Comparison of ENCODE assay signal across 1 cellular context in the genomic region with DNA sequence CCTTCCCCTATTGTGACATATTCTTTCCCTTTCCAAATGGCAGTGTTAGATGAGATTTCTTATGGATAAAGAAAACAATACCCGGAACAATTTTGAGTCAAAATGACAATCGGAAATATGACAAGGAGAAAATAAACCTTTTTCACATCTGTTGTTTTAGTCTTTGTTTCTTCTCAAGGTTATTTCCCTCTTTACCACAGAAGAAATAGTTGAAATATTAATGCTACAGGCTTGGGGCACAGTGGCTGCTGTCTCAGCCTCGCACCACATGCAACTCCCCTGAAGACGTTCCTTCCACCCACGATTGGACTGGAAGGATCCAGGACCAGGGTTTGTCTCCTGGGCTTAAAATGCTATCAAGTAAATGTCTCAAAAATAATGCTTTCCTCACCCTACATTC.
TF ChIP-seq lines count a peak whose summit lies in the region.

No MANE protein-coding gene starts in this region.

TF ChIP-seq in GM12878, 131 proteins besides CTCF, POLR2A, EP300 and RAD21 (continued from another document and continues in another):
- TF ChIP-seq, protein P1, sequence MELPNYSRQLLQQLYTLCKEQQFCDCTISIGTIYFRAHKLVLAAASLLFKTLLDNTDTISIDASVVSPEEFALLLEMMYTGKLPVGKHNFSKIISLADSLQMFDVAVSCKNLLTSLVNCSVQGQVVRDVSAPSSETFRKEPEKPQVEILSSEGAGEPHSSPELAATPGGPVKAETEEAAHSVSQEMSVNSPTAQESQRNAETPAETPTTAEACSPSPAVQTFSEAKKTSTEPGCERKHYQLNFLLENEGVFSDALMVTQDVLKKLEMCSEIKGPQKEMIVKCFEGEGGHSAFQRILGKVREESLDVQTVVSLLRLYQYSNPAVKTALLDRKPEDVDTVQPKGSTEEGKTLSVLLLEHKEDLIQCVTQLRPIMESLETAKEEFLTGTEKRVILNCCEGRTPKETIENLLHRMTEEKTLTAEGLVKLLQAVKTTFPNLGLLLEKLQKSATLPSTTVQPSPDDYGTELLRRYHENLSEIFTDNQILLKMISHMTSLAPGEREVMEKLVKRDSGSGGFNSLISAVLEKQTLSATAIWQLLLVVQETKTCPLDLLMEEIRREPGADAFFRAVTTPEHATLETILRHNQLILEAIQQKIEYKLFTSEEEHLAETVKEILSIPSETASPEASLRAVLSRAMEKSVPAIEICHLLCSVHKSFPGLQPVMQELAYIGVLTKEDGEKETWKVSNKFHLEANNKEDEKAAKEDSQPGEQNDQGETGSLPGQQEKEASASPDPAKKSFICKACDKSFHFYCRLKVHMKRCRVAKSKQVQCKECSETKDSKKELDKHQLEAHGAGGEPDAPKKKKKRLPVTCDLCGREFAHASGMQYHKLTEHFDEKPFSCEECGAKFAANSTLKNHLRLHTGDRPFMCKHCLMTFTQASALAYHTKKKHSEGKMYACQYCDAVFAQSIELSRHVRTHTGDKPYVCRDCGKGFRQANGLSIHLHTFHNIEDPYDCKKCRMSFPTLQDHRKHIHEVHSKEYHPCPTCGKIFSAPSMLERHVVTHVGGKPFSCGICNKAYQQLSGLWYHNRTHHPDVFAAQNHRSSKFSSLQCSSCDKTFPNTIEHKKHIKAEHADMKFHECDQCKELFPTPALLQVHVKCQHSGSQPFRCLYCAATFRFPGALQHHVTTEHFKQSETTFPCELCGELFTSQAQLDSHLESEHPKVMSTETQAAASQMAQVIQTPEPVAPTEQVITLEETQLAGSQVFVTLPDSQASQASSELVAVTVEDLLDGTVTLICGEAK (IDR thresholded peaks at IDR 0.05; ENCODE audit: borderline replicate concordance), result no peak
- no peak for TF ChIP-seq SMARCA5 (IDR thresholded peaks at IDR 0.05)
- TF ChIP-seq, protein P2, sequence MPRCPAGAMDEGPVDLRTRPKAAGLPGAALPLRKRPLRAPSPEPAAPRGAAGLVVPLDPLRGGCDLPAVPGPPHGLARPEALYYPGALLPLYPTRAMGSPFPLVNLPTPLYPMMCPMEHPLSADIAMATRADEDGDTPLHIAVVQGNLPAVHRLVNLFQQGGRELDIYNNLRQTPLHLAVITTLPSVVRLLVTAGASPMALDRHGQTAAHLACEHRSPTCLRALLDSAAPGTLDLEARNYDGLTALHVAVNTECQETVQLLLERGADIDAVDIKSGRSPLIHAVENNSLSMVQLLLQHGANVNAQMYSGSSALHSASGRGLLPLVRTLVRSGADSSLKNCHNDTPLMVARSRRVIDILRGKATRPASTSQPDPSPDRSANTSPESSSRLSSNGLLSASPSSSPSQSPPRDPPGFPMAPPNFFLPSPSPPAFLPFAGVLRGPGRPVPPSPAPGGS (IDR thresholded peaks at IDR 0.05; ENCODE audit: borderline replicate concordance, insufficient read depth, low read depth, low read length, poor library complexity, severe bottlenecking), result no peak
- peak in 1 of 2 experiments; percentile 4; a peak in 1 of 4 replicates for TF ChIP-seq BHLHE40 (IDR thresholded peaks at IDR 0.05; ENCODE audit: borderline replicate concordance in 1 of 2, low read depth in 2 of 2, low read length in 1 of 2)
- TF ChIP-seq RCOR1 (conservative IDR thresholded peaks at IDR 0.05; ENCODE audit: low read depth, low read length), result no peak
- TF ChIP-seq, protein P3, sequence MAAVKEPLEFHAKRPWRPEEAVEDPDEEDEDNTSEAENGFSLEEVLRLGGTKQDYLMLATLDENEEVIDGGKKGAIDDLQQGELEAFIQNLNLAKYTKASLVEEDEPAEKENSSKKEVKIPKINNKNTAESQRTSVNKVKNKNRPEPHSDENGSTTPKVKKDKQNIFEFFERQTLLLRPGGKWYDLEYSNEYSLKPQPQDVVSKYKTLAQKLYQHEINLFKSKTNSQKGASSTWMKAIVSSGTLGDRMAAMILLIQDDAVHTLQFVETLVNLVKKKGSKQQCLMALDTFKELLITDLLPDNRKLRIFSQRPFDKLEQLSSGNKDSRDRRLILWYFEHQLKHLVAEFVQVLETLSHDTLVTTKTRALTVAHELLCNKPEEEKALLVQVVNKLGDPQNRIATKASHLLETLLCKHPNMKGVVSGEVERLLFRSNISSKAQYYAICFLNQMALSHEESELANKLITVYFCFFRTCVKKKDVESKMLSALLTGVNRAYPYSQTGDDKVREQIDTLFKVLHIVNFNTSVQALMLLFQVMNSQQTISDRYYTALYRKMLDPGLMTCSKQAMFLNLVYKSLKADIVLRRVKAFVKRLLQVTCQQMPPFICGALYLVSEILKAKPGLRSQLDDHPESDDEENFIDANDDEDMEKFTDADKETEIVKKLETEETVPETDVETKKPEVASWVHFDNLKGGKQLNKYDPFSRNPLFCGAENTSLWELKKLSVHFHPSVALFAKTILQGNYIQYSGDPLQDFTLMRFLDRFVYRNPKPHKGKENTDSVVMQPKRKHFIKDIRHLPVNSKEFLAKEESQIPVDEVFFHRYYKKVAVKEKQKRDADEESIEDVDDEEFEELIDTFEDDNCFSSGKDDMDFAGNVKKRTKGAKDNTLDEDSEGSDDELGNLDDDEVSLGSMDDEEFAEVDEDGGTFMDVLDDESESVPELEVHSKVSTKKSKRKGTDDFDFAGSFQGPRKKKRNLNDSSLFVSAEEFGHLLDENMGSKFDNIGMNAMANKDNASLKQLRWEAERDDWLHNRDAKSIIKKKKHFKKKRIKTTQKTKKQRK (IDR thresholded peaks at IDR 0.05; ENCODE audit: low read depth, low read length), result no peak
- no peak for TF ChIP-seq ZZZ3 (IDR thresholded peaks at IDR 0.05; ENCODE audit: control insufficient read depth, insufficient read length, low read depth)
- TF ChIP-seq JUNB (IDR thresholded peaks at IDR 0.05), result no peak
- TF ChIP-seq, protein P4, sequence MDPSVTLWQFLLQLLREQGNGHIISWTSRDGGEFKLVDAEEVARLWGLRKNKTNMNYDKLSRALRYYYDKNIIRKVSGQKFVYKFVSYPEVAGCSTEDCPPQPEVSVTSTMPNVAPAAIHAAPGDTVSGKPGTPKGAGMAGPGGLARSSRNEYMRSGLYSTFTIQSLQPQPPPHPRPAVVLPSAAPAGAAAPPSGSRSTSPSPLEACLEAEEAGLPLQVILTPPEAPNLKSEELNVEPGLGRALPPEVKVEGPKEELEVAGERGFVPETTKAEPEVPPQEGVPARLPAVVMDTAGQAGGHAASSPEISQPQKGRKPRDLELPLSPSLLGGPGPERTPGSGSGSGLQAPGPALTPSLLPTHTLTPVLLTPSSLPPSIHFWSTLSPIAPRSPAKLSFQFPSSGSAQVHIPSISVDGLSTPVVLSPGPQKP (IDR thresholded peaks at IDR 0.05; ENCODE audit: low read depth, low read length), result no peak
- TF ChIP-seq NR2C1 (IDR thresholded peaks at IDR 0.05), result no peak
- no peak for TF ChIP-seq STAT3 (IDR thresholded peaks at IDR 0.05; ENCODE audit: low read depth, low read length)
- TF ChIP-seq YY1 (IDR thresholded peaks at IDR 0.05; ENCODE audit: low read depth, low read length), result no peak
- TF ChIP-seq, protein P5, sequence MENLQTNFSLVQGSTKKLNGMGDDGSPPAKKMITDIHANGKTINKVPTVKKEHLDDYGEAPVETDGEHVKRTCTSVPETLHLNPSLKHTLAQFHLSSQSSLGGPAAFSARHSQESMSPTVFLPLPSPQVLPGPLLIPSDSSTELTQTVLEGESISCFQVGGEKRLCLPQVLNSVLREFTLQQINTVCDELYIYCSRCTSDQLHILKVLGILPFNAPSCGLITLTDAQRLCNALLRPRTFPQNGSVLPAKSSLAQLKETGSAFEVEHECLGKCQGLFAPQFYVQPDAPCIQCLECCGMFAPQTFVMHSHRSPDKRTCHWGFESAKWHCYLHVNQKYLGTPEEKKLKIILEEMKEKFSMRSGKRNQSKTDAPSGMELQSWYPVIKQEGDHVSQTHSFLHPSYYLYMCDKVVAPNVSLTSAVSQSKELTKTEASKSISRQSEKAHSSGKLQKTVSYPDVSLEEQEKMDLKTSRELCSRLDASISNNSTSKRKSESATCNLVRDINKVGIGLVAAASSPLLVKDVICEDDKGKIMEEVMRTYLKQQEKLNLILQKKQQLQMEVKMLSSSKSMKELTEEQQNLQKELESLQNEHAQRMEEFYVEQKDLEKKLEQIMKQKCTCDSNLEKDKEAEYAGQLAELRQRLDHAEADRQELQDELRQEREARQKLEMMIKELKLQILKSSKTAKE (IDR thresholded peaks at IDR 0.05; ENCODE audit: low read depth, poor library complexity, severe bottlenecking), result peak; percentile 56
- TF ChIP-seq IKZF1 (conservative IDR thresholded peaks at IDR 0.05), result peak; percentile 75
- no peak for TF ChIP-seq CHD1 (IDR thresholded peaks at IDR 0.05; ENCODE audit: low read depth, low read length)
- TF ChIP-seq PML (IDR thresholded peaks at IDR 0.05; ENCODE audit: low read length), result no peak
- TF ChIP-seq ZNF207 (IDR thresholded peaks at IDR 0.05; ENCODE audit: borderline replicate concordance), result no peak
- TF ChIP-seq SMAD5 (IDR thresholded peaks at IDR 0.05; ENCODE audit: low read depth), result no peak
- no peak for TF ChIP-seq CBFB (IDR thresholded peaks at IDR 0.05; ENCODE audit: low read depth)
- TF ChIP-seq, protein P6, sequence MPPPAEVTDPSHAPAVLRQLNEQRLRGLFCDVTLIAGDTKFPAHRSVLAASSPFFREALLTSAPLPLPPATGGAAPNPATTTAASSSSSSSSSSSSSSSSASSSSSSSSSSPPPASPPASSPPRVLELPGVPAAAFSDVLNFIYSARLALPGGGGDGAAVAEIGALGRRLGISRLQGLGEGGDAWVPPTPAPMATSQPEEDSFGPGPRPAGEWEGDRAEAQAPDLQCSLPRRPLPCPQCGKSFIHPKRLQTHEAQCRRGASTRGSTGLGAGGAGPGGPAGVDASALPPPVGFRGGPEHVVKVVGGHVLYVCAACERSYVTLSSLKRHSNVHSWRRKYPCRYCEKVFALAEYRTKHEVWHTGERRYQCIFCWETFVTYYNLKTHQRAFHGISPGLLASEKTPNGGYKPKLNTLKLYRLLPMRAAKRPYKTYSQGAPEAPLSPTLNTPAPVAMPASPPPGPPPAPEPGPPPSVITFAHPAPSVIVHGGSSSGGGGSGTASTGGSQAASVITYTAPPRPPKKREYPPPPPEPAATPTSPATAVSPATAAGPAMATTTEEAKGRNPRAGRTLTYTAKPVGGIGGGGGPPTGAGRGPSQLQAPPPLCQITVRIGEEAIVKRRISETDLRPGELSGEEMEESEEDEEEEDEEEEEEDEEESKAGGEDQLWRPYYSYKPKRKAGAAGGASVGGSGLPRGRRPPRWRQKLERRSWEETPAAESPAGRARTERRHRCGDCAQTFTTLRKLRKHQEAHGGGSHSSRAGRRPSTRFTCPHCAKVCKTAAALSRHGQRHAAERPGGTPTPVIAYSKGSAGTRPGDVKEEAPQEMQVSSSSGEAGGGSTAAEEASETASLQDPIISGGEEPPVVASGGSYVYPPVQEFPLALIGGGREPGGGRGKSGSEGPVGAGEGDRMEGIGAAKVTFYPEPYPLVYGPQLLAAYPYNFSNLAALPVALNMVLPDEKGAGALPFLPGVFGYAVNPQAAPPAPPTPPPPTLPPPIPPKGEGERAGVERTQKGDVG (CRISPR knock-in tag; IDR thresholded peaks at IDR 0.05), result no peak
- TF ChIP-seq, protein P7, sequence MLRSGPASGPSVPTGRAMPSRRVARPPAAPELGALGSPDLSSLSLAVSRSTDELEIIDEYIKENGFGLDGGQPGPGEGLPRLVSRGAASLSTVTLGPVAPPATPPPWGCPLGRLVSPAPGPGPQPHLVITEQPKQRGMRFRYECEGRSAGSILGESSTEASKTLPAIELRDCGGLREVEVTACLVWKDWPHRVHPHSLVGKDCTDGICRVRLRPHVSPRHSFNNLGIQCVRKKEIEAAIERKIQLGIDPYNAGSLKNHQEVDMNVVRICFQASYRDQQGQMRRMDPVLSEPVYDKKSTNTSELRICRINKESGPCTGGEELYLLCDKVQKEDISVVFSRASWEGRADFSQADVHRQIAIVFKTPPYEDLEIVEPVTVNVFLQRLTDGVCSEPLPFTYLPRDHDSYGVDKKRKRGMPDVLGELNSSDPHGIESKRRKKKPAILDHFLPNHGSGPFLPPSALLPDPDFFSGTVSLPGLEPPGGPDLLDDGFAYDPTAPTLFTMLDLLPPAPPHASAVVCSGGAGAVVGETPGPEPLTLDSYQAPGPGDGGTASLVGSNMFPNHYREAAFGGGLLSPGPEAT (IDR thresholded peaks at IDR 0.05; ENCODE audit: low read depth), result peak; percentile 84
- no peak for TF ChIP-seq SUZ12 (IDR thresholded peaks at IDR 0.05; ENCODE audit: unreplicated experiment)
- TF ChIP-seq YBX1 (IDR thresholded peaks at IDR 0.05), result no peak
- TF ChIP-seq ZSCAN29 (IDR thresholded peaks at IDR 0.05), result 0 out of 2 replicates have a peak, but pooled peaks have one; percentile 42
- TF ChIP-seq RBBP5 (conservative IDR thresholded peaks at IDR 0.05), result no peak
- TF ChIP-seq BRCA1 (IDR thresholded peaks at IDR 0.05; ENCODE audit: low read depth, low read length), result no peak
- no peak for TF ChIP-seq CHD2 (IDR thresholded peaks at IDR 0.05; ENCODE audit: borderline replicate concordance, low read depth, low read length)
- TF ChIP-seq MEF2B (IDR thresholded peaks at IDR 0.05; ENCODE audit: partially characterized antibody, poor library complexity, severe bottlenecking), result peak; percentile 36
- TF ChIP-seq, protein P8, sequence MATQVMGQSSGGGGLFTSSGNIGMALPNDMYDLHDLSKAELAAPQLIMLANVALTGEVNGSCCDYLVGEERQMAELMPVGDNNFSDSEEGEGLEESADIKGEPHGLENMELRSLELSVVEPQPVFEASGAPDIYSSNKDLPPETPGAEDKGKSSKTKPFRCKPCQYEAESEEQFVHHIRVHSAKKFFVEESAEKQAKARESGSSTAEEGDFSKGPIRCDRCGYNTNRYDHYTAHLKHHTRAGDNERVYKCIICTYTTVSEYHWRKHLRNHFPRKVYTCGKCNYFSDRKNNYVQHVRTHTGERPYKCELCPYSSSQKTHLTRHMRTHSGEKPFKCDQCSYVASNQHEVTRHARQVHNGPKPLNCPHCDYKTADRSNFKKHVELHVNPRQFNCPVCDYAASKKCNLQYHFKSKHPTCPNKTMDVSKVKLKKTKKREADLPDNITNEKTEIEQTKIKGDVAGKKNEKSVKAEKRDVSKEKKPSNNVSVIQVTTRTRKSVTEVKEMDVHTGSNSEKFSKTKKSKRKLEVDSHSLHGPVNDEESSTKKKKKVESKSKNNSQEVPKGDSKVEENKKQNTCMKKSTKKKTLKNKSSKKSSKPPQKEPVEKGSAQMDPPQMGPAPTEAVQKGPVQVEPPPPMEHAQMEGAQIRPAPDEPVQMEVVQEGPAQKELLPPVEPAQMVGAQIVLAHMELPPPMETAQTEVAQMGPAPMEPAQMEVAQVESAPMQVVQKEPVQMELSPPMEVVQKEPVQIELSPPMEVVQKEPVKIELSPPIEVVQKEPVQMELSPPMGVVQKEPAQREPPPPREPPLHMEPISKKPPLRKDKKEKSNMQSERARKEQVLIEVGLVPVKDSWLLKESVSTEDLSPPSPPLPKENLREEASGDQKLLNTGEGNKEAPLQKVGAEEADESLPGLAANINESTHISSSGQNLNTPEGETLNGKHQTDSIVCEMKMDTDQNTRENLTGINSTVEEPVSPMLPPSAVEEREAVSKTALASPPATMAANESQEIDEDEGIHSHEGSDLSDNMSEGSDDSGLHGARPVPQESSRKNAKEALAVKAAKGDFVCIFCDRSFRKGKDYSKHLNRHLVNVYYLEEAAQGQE (IDR thresholded peaks at IDR 0.05; ENCODE audit: low read depth, low read length), result no peak
- TF ChIP-seq, protein P9, sequence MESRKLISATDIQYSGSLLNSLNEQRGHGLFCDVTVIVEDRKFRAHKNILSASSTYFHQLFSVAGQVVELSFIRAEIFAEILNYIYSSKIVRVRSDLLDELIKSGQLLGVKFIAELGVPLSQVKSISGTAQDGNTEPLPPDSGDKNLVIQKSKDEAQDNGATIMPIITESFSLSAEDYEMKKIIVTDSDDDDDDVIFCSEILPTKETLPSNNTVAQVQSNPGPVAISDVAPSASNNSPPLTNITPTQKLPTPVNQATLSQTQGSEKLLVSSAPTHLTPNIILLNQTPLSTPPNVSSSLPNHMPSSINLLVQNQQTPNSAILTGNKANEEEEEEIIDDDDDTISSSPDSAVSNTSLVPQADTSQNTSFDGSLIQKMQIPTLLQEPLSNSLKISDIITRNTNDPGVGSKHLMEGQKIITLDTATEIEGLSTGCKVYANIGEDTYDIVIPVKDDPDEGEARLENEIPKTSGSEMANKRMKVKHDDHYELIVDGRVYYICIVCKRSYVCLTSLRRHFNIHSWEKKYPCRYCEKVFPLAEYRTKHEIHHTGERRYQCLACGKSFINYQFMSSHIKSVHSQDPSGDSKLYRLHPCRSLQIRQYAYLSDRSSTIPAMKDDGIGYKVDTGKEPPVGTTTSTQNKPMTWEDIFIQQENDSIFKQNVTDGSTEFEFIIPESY (IDR thresholded peaks at IDR 0.05), result no peak
- no peak for TF ChIP-seq GATAD2B (conservative IDR thresholded peaks at IDR 0.05; ENCODE audit: low read depth)
